ENCODE assay signal across 1 cellular context in genomic region chr7:155295511-155295910, GRCh38.
TF ChIP-seq lines count a peak whose summit lies in the region.

No MANE protein-coding gene starts in this region.

TF ChIP-seq in GM12878, 131 proteins besides CTCF, POLR2A, EP300 and RAD21:
- no peak for TF ChIP-seq HCFC1 (IDR thresholded peaks at IDR 0.05; ENCODE audit: low read length)
- TF ChIP-seq ZNF217 (IDR thresholded peaks at IDR 0.05): no peak
- TF ChIP-seq, protein P1, sequence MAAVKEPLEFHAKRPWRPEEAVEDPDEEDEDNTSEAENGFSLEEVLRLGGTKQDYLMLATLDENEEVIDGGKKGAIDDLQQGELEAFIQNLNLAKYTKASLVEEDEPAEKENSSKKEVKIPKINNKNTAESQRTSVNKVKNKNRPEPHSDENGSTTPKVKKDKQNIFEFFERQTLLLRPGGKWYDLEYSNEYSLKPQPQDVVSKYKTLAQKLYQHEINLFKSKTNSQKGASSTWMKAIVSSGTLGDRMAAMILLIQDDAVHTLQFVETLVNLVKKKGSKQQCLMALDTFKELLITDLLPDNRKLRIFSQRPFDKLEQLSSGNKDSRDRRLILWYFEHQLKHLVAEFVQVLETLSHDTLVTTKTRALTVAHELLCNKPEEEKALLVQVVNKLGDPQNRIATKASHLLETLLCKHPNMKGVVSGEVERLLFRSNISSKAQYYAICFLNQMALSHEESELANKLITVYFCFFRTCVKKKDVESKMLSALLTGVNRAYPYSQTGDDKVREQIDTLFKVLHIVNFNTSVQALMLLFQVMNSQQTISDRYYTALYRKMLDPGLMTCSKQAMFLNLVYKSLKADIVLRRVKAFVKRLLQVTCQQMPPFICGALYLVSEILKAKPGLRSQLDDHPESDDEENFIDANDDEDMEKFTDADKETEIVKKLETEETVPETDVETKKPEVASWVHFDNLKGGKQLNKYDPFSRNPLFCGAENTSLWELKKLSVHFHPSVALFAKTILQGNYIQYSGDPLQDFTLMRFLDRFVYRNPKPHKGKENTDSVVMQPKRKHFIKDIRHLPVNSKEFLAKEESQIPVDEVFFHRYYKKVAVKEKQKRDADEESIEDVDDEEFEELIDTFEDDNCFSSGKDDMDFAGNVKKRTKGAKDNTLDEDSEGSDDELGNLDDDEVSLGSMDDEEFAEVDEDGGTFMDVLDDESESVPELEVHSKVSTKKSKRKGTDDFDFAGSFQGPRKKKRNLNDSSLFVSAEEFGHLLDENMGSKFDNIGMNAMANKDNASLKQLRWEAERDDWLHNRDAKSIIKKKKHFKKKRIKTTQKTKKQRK (IDR thresholded peaks at IDR 0.05; ENCODE audit: low read depth, low read length): no peak
- no peak for TF ChIP-seq FOS (IDR thresholded peaks at IDR 0.05; ENCODE audit: borderline replicate concordance, extremely low read depth, insufficient read length)
- no peak for TF ChIP-seq YBX1 (IDR thresholded peaks at IDR 0.05)
- TF ChIP-seq TBL1XR1 (IDR thresholded peaks at IDR 0.05; ENCODE audit: low read depth, low read length): no peak
- no peak for TF ChIP-seq RELB (IDR thresholded peaks at IDR 0.05; ENCODE audit: low read depth)
- TF ChIP-seq JUNB (IDR thresholded peaks at IDR 0.05): no peak
- no peak for TF ChIP-seq ATF2 (IDR thresholded peaks at IDR 0.05; ENCODE audit: low read length)
- TF ChIP-seq HSF1 (IDR thresholded peaks at IDR 0.05; ENCODE audit: low read depth, low read length): no peak
- no peak for TF ChIP-seq IRF4 (IDR thresholded peaks at IDR 0.05; ENCODE audit: low read depth, low read length)
- TF ChIP-seq REST (IDR thresholded peaks at IDR 0.05; ENCODE audit: low read depth, low read length): no peak
- TF ChIP-seq, protein P2, sequence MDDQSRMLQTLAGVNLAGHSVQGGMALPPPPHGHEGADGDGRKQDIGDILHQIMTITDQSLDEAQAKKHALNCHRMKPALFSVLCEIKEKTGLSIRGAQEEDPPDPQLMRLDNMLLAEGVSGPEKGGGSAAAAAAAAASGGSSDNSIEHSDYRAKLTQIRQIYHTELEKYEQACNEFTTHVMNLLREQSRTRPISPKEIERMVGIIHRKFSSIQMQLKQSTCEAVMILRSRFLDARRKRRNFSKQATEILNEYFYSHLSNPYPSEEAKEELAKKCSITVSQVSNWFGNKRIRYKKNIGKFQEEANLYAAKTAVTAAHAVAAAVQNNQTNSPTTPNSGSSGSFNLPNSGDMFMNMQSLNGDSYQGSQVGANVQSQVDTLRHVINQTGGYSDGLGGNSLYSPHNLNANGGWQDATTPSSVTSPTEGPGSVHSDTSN (IDR thresholded peaks at IDR 0.05; ENCODE audit: insufficient replicate concordance, low read depth, low read length): no peak
- no peak for TF ChIP-seq ZBED1 (IDR thresholded peaks at IDR 0.05; ENCODE audit: borderline replicate concordance)
